ENCODE assay signal across 17 cellular contexts in the genomic region with DNA sequence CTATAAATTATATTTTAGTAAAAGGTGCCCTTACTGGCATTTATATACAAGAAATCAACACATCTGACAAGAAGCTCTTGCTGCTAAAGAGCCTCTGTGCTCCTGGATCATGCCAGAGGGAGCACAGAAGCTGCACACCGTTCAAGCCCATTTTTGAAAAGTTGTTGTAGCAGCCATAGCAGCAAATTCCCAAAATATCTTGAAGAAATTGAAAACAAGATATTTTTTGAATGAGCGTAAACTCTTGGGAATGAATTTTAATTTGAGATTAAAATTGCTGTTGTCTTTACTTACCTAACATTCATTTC. TPM values are rescaled to one million over a fixed set of nuclear protein-coding genes. Genes with fewer than 3 reads are reported as not detected.
A peak's percentile ranks its signal among the peaks of the same experiment; 100 is the strongest.
DNase-seq lines count a peak whose midpoint lies in the region; ATAC-seq, FAIRE-seq and TF ChIP-seq lines count a peak whose summit lies in the region.
"Had no signal": no experiment of that assay in that cellular context is flagged by ENCODE, and none has a peak within 500 bp of the region (broad histone marks: within the 10 kb centered on the region; RNA-seq: fewer than 3 reads in every experiment).

No MANE protein-coding gene starts in this region.

- CTCF ChIA-PET in CD4-positive, alpha-beta memory T cell (lab: Charles Lee; ENCODE audit: partially characterized antibody), result interaction anchor here (0.6 to 2.7 kb wide), 14 partner anchors 9 to 630 kb away, joined by 3 to 20 read pairs (median 4); no protein-coding TSS in a partner anchor
- CTCF ChIA-PET in GM12878 (lab: Yijun Ruan, JAX) (interaction anchor here (0.6 to 2.1 kb wide), 10 partner anchors 17 to 129 kb away, joined by 3 to 8 read pairs (median 4); no protein-coding TSS in a partner anchor), RWPE1 (lab: Yijun Ruan, JAX) (interaction anchor here (0.7 kb wide), 1 partner anchor 39 kb away, joined by 3 read pairs; no protein-coding TSS in a partner anchor)

- H3K36me3 Mint-ChIP-seq in CD4-positive, alpha-beta memory T cell, result peaks cover 43 to 59% of the 10 kb centered on the region in 2 donors

- no peaks in the 10 kb centered on the region for H3K9me3 Mint-ChIP-seq in CD4-positive, alpha-beta memory T cell
- H3K9me3 Mint-ChIP-seq: neural crest cell had no signal

- peaks cover 56% of the 10 kb centered on the region for H3F3A ChIP-seq in SU-DHL-6 (ENCODE audit: insufficient read depth)

- peaks cover 73% of the 10 kb centered on the region for H3K4me1 ChIP-seq in BLaER1
- peaks cover 70% of the 10 kb centered on the region for H3K4me1 ChIP-seq in CD4-positive, alpha-beta memory T cell (ENCODE audit: insufficient read depth, low read length)
- peaks cover 36% of the 10 kb centered on the region for H3K4me1 ChIP-seq in GM12878 (ENCODE audit: control insufficient read depth, insufficient read depth, low read length)

- H3K36me3 ChIP-seq in BLaER1 (peaks cover 11% of the 10 kb centered on the region; the same call in 1 of the 2 replicates), SU-DHL-6 (ENCODE audit: low read length) (0 out of 2 replicates have a peak, but pooled peaks cover 3% of the 10 kb centered on the region), GM12878 (ENCODE audit: control insufficient read depth in 2 of 2, insufficient read depth in 2 of 2, low read length in 1 of 2) (no peaks in the 10 kb centered on the region)
- no peaks in the 10 kb centered on the region for H3K36me3 ChIP-seq in CD4-positive, alpha-beta memory T cell (ENCODE audit: insufficient read depth, low read length)

- ATAC-seq in GM12878, result no peak
- ATAC-seq: foreskin keratinocyte had no signal

- peak; percentile 13 for FAIRE-seq in GM12878 (lab: Jason Lieb, UNC)

- H3K79me2 ChIP-seq in SU-DHL-6 (ENCODE audit: insufficient read depth, low read length) (peaks cover 43% of the 10 kb centered on the region), GM12878 (ENCODE audit: control insufficient read depth, insufficient read depth, low read length) (peaks cover 61% of the 10 kb centered on the region)

- BruUV-seq in GM12878 (replicated peaks; lab: Mats Ljungman, UMichigan), result no TSS peak

- TF ChIP-seq POLR2A in GM12878 (IDR thresholded peaks at IDR 0.05; ENCODE audit: low read depth, low read length), result no peak

- TF ChIP-seq CTCF in SU-DHL-6 (IDR thresholded peaks at IDR 0.05; ENCODE audit: insufficient read depth, low read length, poor library complexity, severe bottlenecking), result no peak
- TF ChIP-seq CTCF in GM12878 (IDR thresholded peaks at IDR 0.05 in 2 of 3, conservative IDR thresholded peaks at IDR 0.05 in 1 of 3; ENCODE audit: control insufficient read depth in 2 of 3, extremely low read depth in 1 of 3, insufficient read depth in 1 of 3, low read depth in 3 of 3, low read length in 3 of 3), result no peak
- TF ChIP-seq CTCF in RWPE1 (conservative IDR thresholded peaks at IDR 0.05; ENCODE audit: low read depth), result no peak

- no peak for DNase-seq in CD4-positive, alpha-beta memory T cell
- DNase-seq in GM12878 (ENCODE audit: low read depth, low spot score), result no peak
- DNase-seq in kidney tubule cell (ENCODE audit: low spot score), result no peak
- DNase-seq in NCI-H748 (lab: John Stamatoyannopoulos, UW; ENCODE audit: unreplicated experiment), result no peak
- DNase-seq in head of caudate nucleus, result no peak
- DNase-seq in RWPE1 (ENCODE audit: low spot score), result no peak
- DNase-seq: dermis blood vessel endothelial cell; foreskin keratinocyte; NCI-H1436; NCI-H82; Peyer's patch; stimulated activated CD8-positive, alpha-beta memory T cell treated with anti-CD3 and anti-CD28 coated beads, Interleukin-4, amount 100 ng/mL, for 48 hours had no signal

- H3K4me3 ChIP-seq in BLaER1, result peak overlapping the region; percentile 63
- peak overlapping the region; percentile 45 to 74 for H3K4me3 ChIP-seq in CD4-positive, alpha-beta memory T cell (ENCODE audit: low read length in 2 of 2)
- peak overlapping the region; percentile 28 for H3K4me3 ChIP-seq in SU-DHL-6 (ENCODE audit: insufficient read depth, low read length, poor library complexity, severe bottlenecking)
- no peak overlapping the region for H3K4me3 ChIP-seq in GM12878
- H3K4me3 ChIP-seq: thoracic aorta had no signal

- no peak for TF ChIP-seq RAD21 in GM12878 (IDR thresholded peaks at IDR 0.05; ENCODE audit: insufficient read depth, low read depth, low read length)

- H3K9me2 ChIP-seq in SU-DHL-6 (replicated peaks; ENCODE audit: insufficient read depth, low read length), result no peaks in the 10 kb centered on the region

- H3K27ac ChIP-seq in BLaER1 (peak overlapping the region; percentile 76), SU-DHL-6 (ENCODE audit: low read depth, low read length) (peak overlapping the region; percentile 99), GM12878 (ENCODE audit: control insufficient read depth, insufficient read depth) (peak overlapping the region; percentile 91), RWPE1 (no peak overlapping the region)
- peak overlapping the region; percentile 79 for H3K27ac ChIP-seq in CD4-positive, alpha-beta memory T cell (ENCODE audit: low read depth, low read length)
- H3K27ac ChIP-seq: epithelial cell of prostate, foreskin keratinocyte, thoracic aorta had no signal

- H4K20me1 ChIP-seq in BLaER1, result no peaks in the 10 kb centered on the region; the same call in 1 of the 2 replicates
- H4K20me1 ChIP-seq in SU-DHL-6 (ENCODE audit: low read depth, low read length), result no peaks in the 10 kb centered on the region
- H4K20me1 ChIP-seq in GM12878 (ENCODE audit: control insufficient read depth, insufficient read depth), result no peaks in the 10 kb centered on the region

- H3K4me1 Mint-ChIP-seq in CD4-positive, alpha-beta memory T cell, result peaks cover 47 to 80% (median 58%) of the 10 kb centered on the region in 4 donors
- H3K4me1 Mint-ChIP-seq: neural crest cell had no signal

- H3K27me3 ChIP-seq in BLaER1, result no peaks in the 10 kb centered on the region
- H3K27me3 ChIP-seq in CD4-positive, alpha-beta memory T cell (ENCODE audit: insufficient read depth, low read length), result no peaks in the 10 kb centered on the region
- H3K27me3 ChIP-seq in SU-DHL-6 (ENCODE audit: low read length), result no peaks in the 10 kb centered on the region
- H3K27me3 ChIP-seq in GM12878 (replicated peaks in 1 of 2; ENCODE audit: control insufficient read depth in 2 of 2, insufficient read depth in 2 of 2, low read length in 1 of 2), result peaks cover 0 to 2% of the 10 kb centered on the region in 2 experiments; a peak in 2 of 4 replicates
- H3K27me3 ChIP-seq: foreskin keratinocyte, Peyer's patch had no signal

- POLR2A ChIA-PET in CD4-positive, alpha-beta memory T cell (lab: Charles Lee; ENCODE audit: partially characterized antibody), result interaction anchor here (0.7 to 25.7 kb wide), 16 partner anchors 13 to 200 kb away, joined by 3 to 881 read pairs (median 16); partner anchors contain the start of genes CD69 and CLEC2B
- POLR2A ChIA-PET in GM12878 (lab: Charles Lee), result interaction anchor here (2.5 kb wide), 1 partner anchor 21 kb away, joined by 7 read pairs; no protein-coding TSS in a partner anchor
- POLR2A ChIA-PET in RWPE1 (lab: Yijun Ruan, JAX; ENCODE audit: low non-redundant PET), result no interaction called here

- H3K9ac ChIP-seq in BLaER1 (peak overlapping the region; percentile 68; the same call in 1 of the 2 replicates), SU-DHL-6 (ENCODE audit: low read length) (peak overlapping the region; percentile 85), GM12878 (ENCODE audit: control insufficient read depth, insufficient read depth, low read length) (peak overlapping the region; percentile 67)

- H3K27me3 Mint-ChIP-seq in CD4-positive, alpha-beta memory T cell, result no peaks in the 10 kb centered on the region

- WGBS in GM12878 (ENCODE audit: insufficient coverage, insufficient replicate concordance, low lambda C conversion rate, missing lambda C conversion rate), result 2% methylated on average over 2 of the region's 2 CpGs

- in situ Hi-C loops in GM12878 (cut with MboI), result loop anchor here (25.0 kb wide), 1 partner anchor 1032 kb away; no protein-coding TSS in a partner anchor

- no peak for TF ChIP-seq EP300 in GM12878 (IDR thresholded peaks at IDR 0.05; ENCODE audit: borderline replicate concordance in 1 of 2, control insufficient read depth in 1 of 2, low read depth in 2 of 2, low read length in 2 of 2)

- SMC1A ChIA-PET in GM12878 (lab: Charles Lee; ENCODE audit: uncharacterized antibody, unreplicated experiment), result interaction anchor here (0.6 to 2.8 kb wide), 18 partner anchors 11 to 307 kb away, joined by 3 to 17 read pairs (median 5); no protein-coding TSS in a partner anchor

- H3K4me2 ChIP-seq in BLaER1, result peak overlapping the region; percentile 88
- H3K4me2 ChIP-seq in SU-DHL-6 (ENCODE audit: low read depth, low read length, poor library complexity, severe bottlenecking), result peak overlapping the region; percentile 100
- H3K4me2 ChIP-seq in GM12878 (ENCODE audit: control insufficient read depth, insufficient read depth), result peak overlapping the region; percentile 66

- H3K27ac Mint-ChIP-seq in CD4-positive, alpha-beta memory T cell, result peak overlapping the region; percentile 85 to 97 (median 95)

- peak overlapping the region; percentile 63 to 95 (median 93) for H3K4me3 Mint-ChIP-seq in CD4-positive, alpha-beta memory T cell
- H3K4me3 Mint-ChIP-seq: neural crest cell had no signal

- RAD21 ChIA-PET in GM12878 (lab: Charles Lee; ENCODE audit: unreplicated experiment), result interaction anchor here (0.6 to 2.0 kb wide), 16 partner anchors 13 to 461 kb away, joined by 3 to 14 read pairs (median 4); partner anchors contain the start of genes CD69, CLEC7A and CLECL1

- H3K9me3 ChIP-seq in BLaER1 (peaks cover 10% of the 10 kb centered on the region; the same call in 1 of the 2 replicates), SU-DHL-6 (ENCODE audit: insufficient read depth, low read length) (no peaks in the 10 kb centered on the region), GM12878 (replicated peaks; ENCODE audit: control insufficient read depth, insufficient read depth, low read length) (no peaks in the 10 kb centered on the region; the same call in 2 of the 3 replicates)
- H3K9me3 ChIP-seq in CD4-positive, alpha-beta memory T cell (ENCODE audit: control insufficient read depth in 1 of 2, low read length in 2 of 2), result no peaks in the 10 kb centered on the region
- H3K9me3 ChIP-seq: Peyer's patch, thoracic aorta had no signal

- H2AFZ ChIP-seq in SU-DHL-6 (ENCODE audit: low read depth, low read length, severe bottlenecking), result no peak overlapping the region
- no peak overlapping the region for H2AFZ ChIP-seq in GM12878 (ENCODE audit: control insufficient read depth, low read depth, low read length)

- intact Hi-C loops in CD4-positive, alpha-beta memory T cell (cut with micrococcal nuclease), result loop anchor here (1.0 kb wide), 2 partner anchors 8 to 18 kb away; no protein-coding TSS in a partner anchor
- intact Hi-C loops in GM12878 (cut with micrococcal nuclease; ENCODE audit: unreplicated experiment) (loop anchor here (1.0 to 2.0 kb wide), 2 partner anchors 21 to 40 kb away; no protein-coding TSS in a partner anchor), head of caudate nucleus (cut with DNase I) (no loop called here)

RNA-seq across cellular contexts. Expression of gene CLEC2D, which starts 0.5 kb away (rescaled TPM):
- total RNA-seq in CD4-positive, alpha-beta memory T cell, result 100 to 1,000 TPM; 294 to 297 TPM
- 100 to 1,000 TPM; 241 to 288 TPM for polyA plus RNA-seq in CD4-positive, alpha-beta memory T cell
- total RNA-seq in GM12878 (2013; cell fraction: nucleolus; rRNA removed), result 3.9 and 5.2 TPM in 2 replicates
- total RNA-seq in GM12878 (2014; rRNA removed), result 14.9 and 16.1 TPM in 2 replicates
- 14.4 and 16.2 TPM in 2 replicates for total RNA-seq in GM12878 (2014; rRNA removed; fragmentation: Illumina TruSeq; extraction: Trizol)
- total RNA-seq in GM12878 (2021), result 15.4 and 15.5 TPM in 2 replicates
- polyA plus RNA-seq in GM12878 (2011; ENCODE audit: low read depth), result 121 TPM
- polyA plus RNA-seq in GM12878 (2011; rRNA removed), result 4.6 and 6.2 TPM in 2 replicates
- polyA plus RNA-seq in GM12878 (2011; cell fraction: cytosol; rRNA removed), result 1.0 and 1.9 TPM in 2 replicates
- 4.2 and 4.5 TPM in 2 replicates for polyA plus RNA-seq in GM12878 (2011; cell fraction: nucleus; rRNA removed)
- polyA plus RNA-seq in GM12878 (2012), result 76.6 and 111 TPM in 2 replicates
- 16.5 and 29.1 TPM in 2 replicates for polyA plus RNA-seq in GM12878 (2014; fragmentation: Illumina TruSeq; extraction: Trizol)
- polyA plus RNA-seq in GM12878 (2014; fragmentation: Nextera tagmentation; extraction: Ambion mirVana), result 10 to 100 TPM; 29.8 TPM
- polyA plus RNA-seq in GM12878 (2014; rRNA removed), result 14.8 and 14.9 TPM in 2 replicates
- 10 to 100 TPM; 25.4 to 27.5 TPM for polyA plus RNA-seq in GM12878 (2016; fragmentation: Nextera tagmentation; extraction: Ambion mirVana)
- 3.1 and 3.8 TPM in 2 replicates for polyA minus RNA-seq in GM12878 (2011; rRNA and poly(A)+ RNA removed)
- 1.4 and 1.5 TPM in 2 replicates for polyA minus RNA-seq in GM12878 (2011; cell fraction: cytosol; rRNA and poly(A)+ RNA removed)
- polyA minus RNA-seq in GM12878 (2011; cell fraction: nucleus; rRNA and poly(A)+ RNA removed), result 1.3 and 3.0 TPM in 2 replicates

Comparison
In these comparisons a context has a peak if more than half of its experiments do, and no peak if none do; other contexts are left out.
1. RNA of gene CLEC2D, which starts 0.5 kb away (total RNA-seq): 294 to 297 TPM in CD4-positive, alpha-beta memory T cell; 3.9 to 16.2 TPM in GM12878; every median in the first group is over 10 times any median in the second.
2. Peak in every context shown above with its lines, with median percentiles within 50 percentile points of each other: H3K4me2 ChIP-seq and H3K9ac ChIP-seq.